Comparison of ENCODE assay signal across 8 cellular contexts in genomic region chr1:9196129-9197040, GRCh38. TPM values are rescaled to one million over a fixed set of nuclear protein-coding genes. Genes with fewer than 3 reads are reported as not detected.
DNase-seq lines count a peak whose midpoint lies in the region; ATAC-seq and TF ChIP-seq lines count a peak whose summit lies in the region.

No MANE protein-coding gene starts in this region.

- peaks cover 19% of the 10 kb centered on the region for H3K4me1 ChIP-seq in upper lobe of right lung

- no peaks in the 10 kb centered on the region for H3K36me3 ChIP-seq in upper lobe of right lung

- peak overlapping the region; percentile 70 for H3K27ac ChIP-seq in upper lobe of right lung

- H3K4me1 Mint-ChIP-seq in glutamatergic neuron (ENCODE audit: low read depth, unreplicated experiment) = peaks cover 21% of the 10 kb centered on the region
- peaks cover 5% of the 10 kb centered on the region for H3K4me1 Mint-ChIP-seq in progenitor cell of endocrine pancreas (ENCODE audit: low read depth)

- H3K4me3 Mint-ChIP-seq in glutamatergic neuron (ENCODE audit: unreplicated experiment) = peak overlapping the region; percentile 4
- no peak overlapping the region for H3K4me3 Mint-ChIP-seq in progenitor cell of endocrine pancreas (ENCODE audit: low read depth)

- H3K27me3 Mint-ChIP-seq in glutamatergic neuron (ENCODE audit: unreplicated experiment) (peaks cover 7% of the 10 kb centered on the region), progenitor cell of endocrine pancreas (peaks cover 58% of the 10 kb centered on the region)

- H3K27me3 ChIP-seq in upper lobe of right lung = peaks cover 36% of the 10 kb centered on the region

- no peaks in the 10 kb centered on the region for H3K9me3 ChIP-seq in upper lobe of right lung

- TF ChIP-seq CTCF in GM10266 (IDR thresholded peaks at IDR 0.05; ENCODE audit: control insufficient read depth, insufficient read depth, low read depth, missing control alignments) (peak; percentile 86), glutamatergic neuron (IDR thresholded peaks at IDR 0.05; ENCODE audit: partially characterized antibody, unreplicated experiment) (peak; percentile 59), progenitor cell of endocrine pancreas (IDR thresholded peaks at IDR 0.05; ENCODE audit: unreplicated experiment) (peak; percentile 66), upper lobe of right lung (IDR thresholded peaks at IDR 0.05) (peak; percentile 84)

- H3K36me3 Mint-ChIP-seq in glutamatergic neuron (ENCODE audit: unreplicated experiment) (no peaks in the 10 kb centered on the region), progenitor cell of endocrine pancreas (ENCODE audit: insufficient read depth) (no peaks in the 10 kb centered on the region)

- ATAC-seq in upper lobe of right lung = peak; percentile 85
- no peak for ATAC-seq in GM19452 (IDR thresholded peaks at IDR 0.05; ENCODE audit: unreplicated experiment)

- H3K9me3 Mint-ChIP-seq in glutamatergic neuron (ENCODE audit: unreplicated experiment) = peaks cover 4% of the 10 kb centered on the region
- H3K9me3 Mint-ChIP-seq in progenitor cell of endocrine pancreas (ENCODE audit: low read depth) = no peaks in the 10 kb centered on the region

- intact Hi-C loops in upper lobe of right lung (cut with DNase I) = loop anchor here (5.0 to 10.0 kb wide), 2 partner anchors 52 to 89 kb away; no protein-coding TSS in a partner anchor

- H3K27ac Mint-ChIP-seq in glutamatergic neuron (ENCODE audit: unreplicated experiment) = no peak overlapping the region
- no peak overlapping the region for H3K27ac Mint-ChIP-seq in progenitor cell of endocrine pancreas

- DNase-seq in GM10266 (ENCODE audit: extremely low spot score) (peak; percentile 80), HPDE6-E6E7 (ENCODE audit: extremely low spot score) (peak; percentile 35), SHP77 (lab: John Stamatoyannopoulos, UW) (peak; percentile 39 to 64), glutamatergic neuron (peak; percentile 78), progenitor cell of endocrine pancreas (ENCODE audit: low spot score, unreplicated experiment) (peak; percentile 49), upper lobe of right lung (peak; percentile 78)
- DNase-seq in activated naive CD4-positive, alpha-beta T cell treated with Interleukin-2 at 50 U/mL for 16 hours = peak; percentile 70

- no peak overlapping the region for H3K4me3 ChIP-seq in upper lobe of right lung

RNA-seq across cellular contexts. Expression of gene H6PD, which starts 38.2 kb away (rescaled TPM):
- total RNA-seq in glutamatergic neuron (ENCODE audit: unreplicated experiment) (5.0 TPM), progenitor cell of endocrine pancreas (36.0 and 36.2 TPM in 2 replicates), upper lobe of right lung (43.7 TPM)
